In genomic region chr16:86772231-86772510, GRCh38 we compare ENCODE assay signal across 21 cellular contexts.
A peak's percentile ranks its signal among the peaks of the same experiment; 100 is the strongest.
DNase-seq lines count a peak whose midpoint lies in the region; ATAC-seq and TF ChIP-seq lines count a peak whose summit lies in the region.
"Had no signal": no experiment of that assay in that cellular context is flagged by ENCODE, and none has a peak within 500 bp of the region (broad histone marks: within the 10 kb centered on the region; RNA-seq: fewer than 3 reads in every experiment).

No MANE protein-coding gene starts in this region.

- no peak for TF ChIP-seq CTCF in osteoblast (IDR thresholded peaks at IDR 0.05; ENCODE audit: extremely low read depth, low read depth, low read length)
- TF ChIP-seq CTCF in PC-3 (conservative IDR thresholded peaks at IDR 0.05; ENCODE audit: low read depth, low read length) = no peak

- H3K27ac ChIP-seq in SJCRH30 = peak overlapping the region; percentile 97
- peak overlapping the region; percentile 56 for H3K27ac ChIP-seq in osteoblast (ENCODE audit: low read depth, low read length)
- no peak overlapping the region for H3K27ac ChIP-seq in PC-3 (ENCODE audit: low read length)
- H3K27ac ChIP-seq: dorsolateral prefrontal cortex, thyroid gland had no signal

- H3K79me2 ChIP-seq in osteoblast (ENCODE audit: insufficient read depth, low read length) (no peaks in the 10 kb centered on the region), PC-3 (ENCODE audit: low read length) (no peaks in the 10 kb centered on the region)

- H3K9me3 ChIP-seq in SJCRH30 (replicated peaks) (no peaks in the 10 kb centered on the region), osteoblast (ENCODE audit: low read depth, low read length) (no peaks in the 10 kb centered on the region), PC-3 (ENCODE audit: low read length) (no peaks in the 10 kb centered on the region)
- H3K9me3 ChIP-seq: breast epithelium, thyroid gland had no signal

- H3K4me1 ChIP-seq in SJCRH30 (peaks cover 75% of the 10 kb centered on the region), osteoblast (ENCODE audit: insufficient read depth, low read length) (peaks cover 26% of the 10 kb centered on the region), PC-3 (ENCODE audit: insufficient read depth, low read length) (peaks cover 10% of the 10 kb centered on the region; the same call in 1 of the 2 replicates)
- H3K4me1 ChIP-seq: breast epithelium had no signal

- no peak overlapping the region for H3K4me3 ChIP-seq in SJCRH30
- H3K4me3 ChIP-seq in osteoblast (ENCODE audit: insufficient read depth, low read length) = no peak overlapping the region
- H3K4me3 ChIP-seq in PC-3 (ENCODE audit: low read length) = no peak overlapping the region
- H3K4me3 ChIP-seq: breast epithelium, dorsolateral prefrontal cortex, thyroid gland had no signal

- H3K4me2 ChIP-seq in osteoblast (ENCODE audit: insufficient read depth, low read length) = peak overlapping the region; percentile 45
- H3K4me2 ChIP-seq in PC-3 (ENCODE audit: low read length) = no peak overlapping the region

- BruUV-seq in PC-3 (replicated peaks; lab: Mats Ljungman, UMichigan) = no TSS peak

- H4K20me1 ChIP-seq in osteoblast (ENCODE audit: insufficient read depth, low read length) (no peaks in the 10 kb centered on the region), PC-3 (ENCODE audit: low read length) (no peaks in the 10 kb centered on the region)

- DNase-seq in EH (ENCODE audit: low read depth) (peak; percentile 90), SJCRH30 (no peak), fibroblast of gingiva (ENCODE audit: low read depth) (peak; percentile 39), osteoblast (ENCODE audit: insufficient read length, low spot score, missing footprints) (peak; percentile 89), globus pallidus (ENCODE audit: low spot score) (no peak), DMS53 (lab: John Stamatoyannopoulos, UW) (no peak), NCI-H446 (lab: John Stamatoyannopoulos, UW) (no peak), PC-3 (no peak)
- DNase-seq: activated naive CD8-positive, alpha-beta T cell treated with anti-CD3 and anti-CD28 coated beads for 36 hours; dorsolateral prefrontal cortex; erythroblast; left ventricle myocardium superior; NCI-H1436 treated with DMSO at 0.1 percent for 48 hours; NCI-H82; occipital lobe; stimulated activated naive CD4-positive, alpha-beta T cell; T-helper 9 cell; thyroid gland had no signal

- no peak overlapping the region for H2AFZ ChIP-seq in osteoblast (ENCODE audit: low read length)
- H2AFZ ChIP-seq in PC-3 (ENCODE audit: low read length) = no peak overlapping the region

- H3F3A ChIP-seq in PC-3 (ENCODE audit: low read length, unreplicated experiment) = no peaks in the 10 kb centered on the region

- H3K27me3 ChIP-seq in SJCRH30 (no peaks in the 10 kb centered on the region), osteoblast (ENCODE audit: insufficient read depth, low read length) (peaks cover 7% of the 10 kb centered on the region), PC-3 (ENCODE audit: low read length) (no peaks in the 10 kb centered on the region)
- H3K27me3 ChIP-seq: thyroid gland had no signal

- ATAC-seq in PC-3 = no peak
- ATAC-seq: activated CD4-positive, CD25-positive, alpha-beta regulatory T cell treated with anti-CD3 and anti-CD28 coated beads, Interleukin-2, amount 50 U/mL, for 24 hours; left ventricle myocardium superior; right cardiac atrium had no signal

- intact Hi-C loops in PC-3 (cut with micrococcal nuclease) = no loop called here

- H3K9ac ChIP-seq in PC-3 (ENCODE audit: low read length) = no peak overlapping the region

- POLR2A ChIA-PET in PC-3 (lab: Charles Lee; ENCODE audit: unreplicated experiment) = no interaction called here

- CTCF ChIA-PET in PC-3 (lab: Charles Lee) = no interaction called here

- no peaks in the 10 kb centered on the region for H3K9me2 ChIP-seq in PC-3 (replicated peaks; ENCODE audit: low read length)

- H3K36me3 ChIP-seq in SJCRH30 (no peaks in the 10 kb centered on the region), osteoblast (ENCODE audit: insufficient read depth, low read length) (no peaks in the 10 kb centered on the region), PC-3 (ENCODE audit: low read depth, low read length) (no peaks in the 10 kb centered on the region)
- H3K36me3 ChIP-seq: breast epithelium, thyroid gland had no signal

Comparison
In these comparisons a context has a peak if more than half of its experiments do, and no peak if none do; other contexts are left out.
1. DNase-seq: peak in EH (single experiment), fibroblast of gingiva (single experiment) and osteoblast (single experiment); none in SJCRH30 (0 of 2), globus pallidus (single experiment), DMS53 (single experiment), NCI-H446 (0 of 2) and PC-3 (single experiment).